In the genomic region with DNA sequence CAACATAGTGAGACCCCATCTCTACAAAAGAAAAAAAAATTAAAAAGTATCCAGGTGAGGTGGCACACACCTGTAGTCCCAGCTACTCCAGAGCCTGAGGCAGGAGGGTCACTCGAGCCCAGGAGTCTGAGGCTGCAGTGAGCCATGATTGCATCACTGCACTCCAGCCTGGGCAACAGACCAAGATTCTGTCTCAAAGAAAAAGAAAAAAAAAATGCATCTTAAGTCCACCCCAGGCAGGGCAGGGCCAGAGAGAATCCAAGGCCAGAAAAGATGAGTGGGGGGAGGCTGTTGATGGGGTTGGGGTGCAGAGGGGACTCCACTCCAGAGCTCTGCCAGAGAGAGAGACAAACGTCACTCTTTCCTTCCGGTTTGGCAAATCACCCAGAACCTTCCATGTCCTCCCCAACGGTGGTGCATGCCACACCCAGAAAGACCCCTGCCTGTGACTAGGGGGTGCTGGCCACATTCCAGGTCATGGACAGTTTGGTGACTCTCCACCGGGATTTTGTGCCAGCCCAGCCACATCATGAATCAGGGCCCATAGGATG, we compare ENCODE assay signal across 9 cellular contexts. TPM values are rescaled to one million over a fixed set of nuclear protein-coding genes. Genes with fewer than 3 reads are reported as not detected.
DNase-seq lines count a peak whose midpoint lies in the region; ATAC-seq and TF ChIP-seq lines count a peak whose summit lies in the region.
"Had no signal": no experiment of that assay in that cellular context is flagged by ENCODE, and none has a peak within 500 bp of the region (broad histone marks: within the 10 kb centered on the region; RNA-seq: fewer than 3 reads in every experiment).

No MANE protein-coding gene starts in this region.

- peak; percentile 58 for DNase-seq in AG20443 (ENCODE audit: low spot score)
- DNase-seq in MG63, result peak; percentile 59
- DNase-seq in mammary epithelial cell, result peak; percentile 51
- DNase-seq in lung microvascular endothelial cell (ENCODE audit: low read depth in 2 of 2), result peak; percentile 33 to 35
- DNase-seq in NCI-H2227 (lab: John Stamatoyannopoulos, UW; ENCODE audit: unreplicated experiment), result no peak
- DNase-seq: NCI-H1417 treated with DMSO at 0.1 percent for 48 hours had no signal

- TF ChIP-seq CTCF in mammary epithelial cell (conservative IDR thresholded peaks at IDR 0.05 in 1 of 2, IDR thresholded peaks at IDR 0.05 in 1 of 2; ENCODE audit: extremely low read depth in 1 of 2, insufficient read depth in 1 of 2, low read depth in 1 of 2, low read length in 2 of 2), result no peak

- 0% methylated on average over 4 of the region's 5 CpGs for WGBS in mammary epithelial cell (ENCODE audit: low coverage, missing lambda C conversion rate)

- H3K9me3 ChIP-seq in MG63, result no peaks in the 10 kb centered on the region
- no peaks in the 10 kb centered on the region for H3K9me3 ChIP-seq in mammary epithelial cell (replicated peaks; ENCODE audit: insufficient read depth, low read length)

- H3K9ac ChIP-seq in mammary epithelial cell (ENCODE audit: insufficient read depth, low read length), result no peak overlapping the region

- CTCF ChIA-PET in mammary epithelial cell (lab: Charles Lee; ENCODE audit: low non-redundant PET), result interaction anchor here (0.6 kb wide), 1 partner anchor 132 kb away, joined by 8 read pairs; no protein-coding TSS in a partner anchor

- in situ Hi-C loops in mammary epithelial cell (cut with MboI; ENCODE audit: low sequenced_read_pairs in 2 of 2), result no loop called here

- no peaks in the 10 kb centered on the region for H4K20me1 ChIP-seq in mammary epithelial cell (ENCODE audit: insufficient read depth, low read length)

- BruUV-seq in mammary epithelial cell (replicated peaks; lab: Mats Ljungman, UMichigan), result no TSS peak

- H3K36me3 ChIP-seq in MG63 (no peaks in the 10 kb centered on the region), mammary epithelial cell (ENCODE audit: insufficient read depth, low read length) (no peaks in the 10 kb centered on the region)

- H2AFZ ChIP-seq in mammary epithelial cell (ENCODE audit: low read depth, low read length), result no peak overlapping the region

- H3K4me1 ChIP-seq in mammary epithelial cell (ENCODE audit: insufficient read depth, low read length), result no peaks in the 10 kb centered on the region

- H3K27me3 ChIP-seq in MG63, result no peaks in the 10 kb centered on the region
- H3K27me3 ChIP-seq in mammary epithelial cell (ENCODE audit: insufficient read depth, low read length), result no peaks in the 10 kb centered on the region

- no peaks in the 10 kb centered on the region for H3K79me2 ChIP-seq in mammary epithelial cell (ENCODE audit: insufficient read depth, low read length)

- H3K27ac ChIP-seq in mammary epithelial cell (ENCODE audit: insufficient read depth, low read depth, low read length), result no peak overlapping the region

- H3K4me2 ChIP-seq in mammary epithelial cell (ENCODE audit: insufficient read depth, low read depth, low read length), result no peak overlapping the region

- ATAC-seq in activated CD4-positive, CD25-positive, alpha-beta regulatory T cell treated with anti-CD3 and anti-CD28 coated beads, Interleukin-2, amount 50 U/mL, for 24 hours, result no peak
- ATAC-seq in HG02763 (IDR thresholded peaks at IDR 0.05; ENCODE audit: unreplicated experiment), result no peak
- ATAC-seq in HG03520 (IDR thresholded peaks at IDR 0.05; ENCODE audit: unreplicated experiment), result no peak

- H3K4me3 ChIP-seq in MG63 (no peak overlapping the region), mammary epithelial cell (replicated peaks in 1 of 3; ENCODE audit: insufficient read depth in 1 of 3, low read depth in 2 of 3, low read length in 3 of 3) (no peak overlapping the region)

- dilution Hi-C loops in mammary epithelial cell (cut with HindIII; ENCODE audit: low sequenced_read_pairs), result no loop called here

- intact Hi-C loops in mammary epithelial cell (cut with micrococcal nuclease), result no loop called here

RNA-seq across cellular contexts. Expression of a gene that starts 0.4 kb away (rescaled TPM):
- total RNA-seq in MG63 (2014; rRNA removed; shearing (Covaris generic); ENCODE audit: low replicate concordance), result not detected in 2 replicates
- 1 to 10 TPM in 1 of 2 donors, under 1 TPM in 1; 0.67 to 1.0 TPM for total RNA-seq in mammary epithelial cell
- polyA plus RNA-seq in mammary epithelial cell, result 0.45 TPM
- polyA minus RNA-seq in mammary epithelial cell, result not detected
- total RNA-seq in lung microvascular endothelial cell, result not detected in 2 replicates

RNA-seq across cellular contexts. Expression of a gene that starts 11.3 kb away (rescaled TPM):
- not detected in 2 replicates for total RNA-seq in MG63 (2014; rRNA removed; shearing (Covaris generic); ENCODE audit: low replicate concordance)
- total RNA-seq in mammary epithelial cell (under 1 TPM in 1 of 2 donors, not detected in 1; 0.17 TPM), lung microvascular endothelial cell (not detected in 2 replicates)
- polyA plus RNA-seq in mammary epithelial cell, result not detected
- not detected for polyA minus RNA-seq in mammary epithelial cell

RNA-seq across cellular contexts. Expression of a gene that starts 19.5 kb away (rescaled TPM):
- not detected in 2 replicates for total RNA-seq in MG63 (2014; rRNA removed; shearing (Covaris generic); ENCODE audit: low replicate concordance)
- not detected for total RNA-seq in mammary epithelial cell
- polyA plus RNA-seq in mammary epithelial cell, result not detected
- polyA minus RNA-seq in mammary epithelial cell, result not detected
- total RNA-seq in lung microvascular endothelial cell, result not detected in 2 replicates

RNA-seq across cellular contexts. Expression of a gene that starts 46.0 kb away (rescaled TPM):
- total RNA-seq in MG63 (2014; rRNA removed; shearing (Covaris generic); ENCODE audit: low replicate concordance), result 1.4 TPM in 1 of 2 replicates, not detected in the other
- total RNA-seq in mammary epithelial cell (under 1 TPM in 1 of 2 donors, not detected in 1; 0.17 TPM), lung microvascular endothelial cell (under 0.01 and 0.99 TPM in 2 replicates)
- polyA plus RNA-seq in mammary epithelial cell, result not detected
- not detected for polyA minus RNA-seq in mammary epithelial cell

RNA-seq across cellular contexts. Expression of a gene that starts 52.8 kb away (rescaled TPM):
- 105 and 257 TPM in 2 replicates for total RNA-seq in MG63 (2014; rRNA removed; shearing (Covaris generic); ENCODE audit: low replicate concordance)
- total RNA-seq in mammary epithelial cell, result 100 to 1,000 TPM; 223 to 257 TPM
- 522 TPM for polyA plus RNA-seq in mammary epithelial cell
- 25.0 TPM for polyA minus RNA-seq in mammary epithelial cell
- 219 and 282 TPM in 2 replicates for total RNA-seq in lung microvascular endothelial cell
